ENCODE assay signal across 8 cellular contexts in genomic region chr13:60396008-60396782, GRCh38. TPM values are rescaled to one million over a fixed set of nuclear protein-coding genes. Genes with fewer than 3 reads are reported as not detected.
DNase-seq lines count a peak whose midpoint lies in the region; ATAC-seq, FAIRE-seq and TF ChIP-seq lines count a peak whose summit lies in the region.

No MANE protein-coding gene starts in this region.

- POLR2A ChIA-PET in AG04450 (lab: Yijun Ruan, JAX): interaction anchor here (0.7 to 1.0 kb wide), 5 partner anchors 10 to 915 kb away, joined by 3 to 10 read pairs (median 3); no protein-coding TSS in a partner anchor

- under 1% methylated on average over 48 of the region's 48 CpGs for WGBS in smooth muscle cell (ENCODE audit: low lambda C conversion rate)

- CTCF ChIA-PET in AG04450 (lab: Charles Lee): interaction anchor here (0.7 to 2.9 kb wide), 13 partner anchors 8 to 489 kb away, joined by 3 to 15 read pairs (median 5); no protein-coding TSS in a partner anchor

- H3K4me3 ChIP-seq in AG04450 (ENCODE audit: low read depth, low read length) (peak overlapping the region; percentile 87), WERI-Rb-1 (ENCODE audit: low read depth, low read length) (peak overlapping the region; percentile 59), bronchial epithelial cell (ENCODE audit: low read depth, low read length) (peak overlapping the region; percentile 70), smooth muscle cell (peak overlapping the region; percentile 78)

- H3K9me3 ChIP-seq in AG04450 (ENCODE audit: control insufficient read depth, insufficient read depth, low read length): peaks cover 2% of the 10 kb centered on the region; the same call in 1 of the 2 replicates
- no peaks in the 10 kb centered on the region for H3K9me3 ChIP-seq in WERI-Rb-1 (ENCODE audit: severe bottlenecking)
- H3K9me3 ChIP-seq in smooth muscle cell (replicated peaks; ENCODE audit: low read depth): no peaks in the 10 kb centered on the region

- H3K27ac ChIP-seq in AG04450 (ENCODE audit: low read depth, low read length): peak overlapping the region; percentile 92
- H3K27ac ChIP-seq in WERI-Rb-1: peak overlapping the region; percentile 93
- peak overlapping the region; percentile 71 for H3K27ac ChIP-seq in smooth muscle cell (ENCODE audit: low read depth)

- H3K4me2 ChIP-seq in smooth muscle cell: peak overlapping the region; percentile 93

- H3K36me3 ChIP-seq in WERI-Rb-1 (no peaks in the 10 kb centered on the region), bronchial epithelial cell (ENCODE audit: control insufficient read depth, insufficient read depth, low read length) (no peaks in the 10 kb centered on the region), smooth muscle cell (ENCODE audit: low read depth) (no peaks in the 10 kb centered on the region)

- H3K4me1 ChIP-seq in smooth muscle cell (ENCODE audit: low read depth): peaks cover 9% of the 10 kb centered on the region

- H3K27me3 ChIP-seq in AG04450 (ENCODE audit: control insufficient read depth, insufficient read depth, low read length) (no peaks in the 10 kb centered on the region), WERI-Rb-1 (ENCODE audit: insufficient read depth, low read depth, severe bottlenecking) (no peaks in the 10 kb centered on the region), bronchial epithelial cell (ENCODE audit: control insufficient read depth, insufficient read depth, low read length) (no peaks in the 10 kb centered on the region), smooth muscle cell (ENCODE audit: low read depth) (no peaks in the 10 kb centered on the region)

- TF ChIP-seq CTCF in AG04450 (IDR thresholded peaks at IDR 0.05; ENCODE audit: low read depth, low read length): no peak
- TF ChIP-seq CTCF in WERI-Rb-1 (IDR thresholded peaks at IDR 0.05; ENCODE audit: low read depth, low read length): no peak
- TF ChIP-seq CTCF in bronchial epithelial cell (IDR thresholded peaks at IDR 0.05; ENCODE audit: insufficient read depth, low read length, severe bottlenecking): no peak
- no peak for TF ChIP-seq CTCF in smooth muscle cell (IDR thresholded peaks at IDR 0.05; ENCODE audit: borderline replicate concordance, insufficient read depth, poor library complexity, severe bottlenecking)

- DNase-seq in AG04450 (ENCODE audit: low read depth, low spot score) (peak; percentile 55), NCI-H2196 treated with DMSO at 0.1 percent for 48 hours (lab: John Stamatoyannopoulos, UW; ENCODE audit: unreplicated experiment) (peak; percentile 74), WERI-Rb-1 (peak; percentile 83), bronchial epithelial cell (ENCODE audit: low read depth) (peak; percentile 89), iPS-NIHi7 (ENCODE audit: extremely low spot score) (peak; percentile 94), smooth muscle cell (lab: John Stamatoyannopoulos, UW; ENCODE audit: unreplicated experiment) (peak; percentile 68)

- H2AFZ ChIP-seq in smooth muscle cell (ENCODE audit: low read depth): peak overlapping the region; percentile 99

- peaks cover 3% of the 10 kb centered on the region for H4K20me1 ChIP-seq in smooth muscle cell (ENCODE audit: low read depth)

- peaks cover 19% of the 10 kb centered on the region for H3F3A ChIP-seq in smooth muscle cell (ENCODE audit: low read depth)

- H3K9ac ChIP-seq in smooth muscle cell (ENCODE audit: low read depth): peak overlapping the region; percentile 68

- peaks cover 31% of the 10 kb centered on the region for H3K79me2 ChIP-seq in smooth muscle cell (ENCODE audit: low read depth)

- ATAC-seq in GM18907 (IDR thresholded peaks at IDR 0.05; ENCODE audit: unreplicated experiment) (peak; percentile 81), HG03139 (IDR thresholded peaks at IDR 0.05; ENCODE audit: unreplicated experiment) (peak; percentile 73)

- FAIRE-seq in bronchial epithelial cell (lab: Jason Lieb, UNC): no peak

RNA-seq across cellular contexts. Expression of gene TDRD3, which starts 0.8 kb away (rescaled TPM):
- polyA plus RNA-seq in AG04450 (2011; rRNA removed) (8.3 and 10.8 TPM in 2 replicates), smooth muscle cell (7.3 and 8.3 TPM in 2 replicates)
- 9.8 and 21.0 TPM in 2 replicates for polyA minus RNA-seq in AG04450 (2011; rRNA and poly(A)+ RNA removed)
- total RNA-seq in bronchial epithelial cell (12.4 and 12.7 TPM in 2 replicates), smooth muscle cell (20.4 and 26.8 TPM in 2 replicates)

Comparison
In these comparisons a context has a peak if more than half of its experiments do, and no peak if none do; other contexts are left out.
1. Peak in every context shown above with its lines: DNase-seq, ATAC-seq, H3K4me3 ChIP-seq and H3K27ac ChIP-seq.